In the genomic region with DNA sequence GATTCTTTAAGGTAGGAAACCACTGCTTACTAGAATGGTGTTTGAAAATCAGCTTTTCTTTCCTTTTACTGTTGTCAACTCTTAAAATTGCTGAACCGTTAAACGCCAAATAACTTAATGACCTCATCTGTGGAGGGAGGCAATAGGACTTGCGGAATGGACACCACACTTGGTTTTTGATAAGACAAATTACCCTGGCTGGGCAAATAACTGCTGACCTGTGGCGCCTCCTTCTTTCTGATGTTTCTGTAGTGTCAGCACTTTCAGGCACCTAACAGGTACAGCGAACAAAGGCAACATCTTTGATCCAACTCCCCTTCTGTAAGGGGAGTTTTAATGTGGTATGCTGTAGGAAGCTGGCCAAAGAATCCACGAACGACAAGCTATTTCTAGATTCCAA, we compare ENCODE assay signal across 33 cellular contexts.
"Had no signal": no experiment of that assay in that cellular context is flagged by ENCODE, and none has a peak within 500 bp of the region (broad histone marks: within the 10 kb centered on the region; RNA-seq: fewer than 3 reads in every experiment).

No MANE protein-coding gene starts in this region.

- H3K27me3 ChIP-seq: brain microvascular endothelial cell had no signal

- H3K4me3 ChIP-seq: PC-9 had no signal

- H3K27ac ChIP-seq: brain microvascular endothelial cell, PC-9, RWPE1, WERI-Rb-1 had no signal

- H3K4me2 ChIP-seq: PC-9 had no signal

- ATAC-seq: activated CD8-positive, alpha-beta memory T cell treated with anti-CD3 and anti-CD28 coated beads, Interleukin-2, amount 10 ng/mL, durations not matched to agents 7 days and 5 days had no signal

- DNase-seq: activated CD4-positive, alpha-beta memory T cell treated with anti-CD3 and anti-CD28 coated beads, Interleukin-2, amount 10 ng/mL, durations not matched to agents 7 days and 5 days; activated CD4-positive, alpha-beta T cell treated with anti-CD3 and anti-CD28 coated beads for 1 hour; activated CD4-positive, alpha-beta T cell treated with anti-CD3 and anti-CD28 coated beads for 48 hours; activated CD4-positive, CD25-positive, alpha-beta regulatory T cell; activated CD8-positive, alpha-beta memory T cell treated with anti-CD3 and anti-CD28 coated beads for 24 hours; activated CD8-positive, alpha-beta memory T cell treated with anti-CD3 and anti-CD28 coated beads, Interleukin-2, amount 10 ng/mL, durations not matched to agents 7 days and 5 days; activated CD8-positive, alpha-beta memory T cell treated with anti-CD3 and anti-CD28 coated beads, Interleukin-2, amount 50 U/mL, for 48 hours; activated effector memory CD4-positive, alpha-beta T cell treated with Interleukin-2 at 50 U/mL for 16 hours; activated naive CD4-positive, alpha-beta T cell; activated naive CD4-positive, alpha-beta T cell treated with anti-CD3 and anti-CD28 coated beads, Interleukin-2, amount 50 U/mL, for 16 hours; activated naive CD8-positive, alpha-beta T cell treated with anti-CD3 and anti-CD28 coated beads for 36 hours; activated T-cell treated with anti-CD3 and anti-CD28 coated beads, Interleukin-2, amount 50 U/mL, for 48 hours; amniotic stem cell; aorta; brain microvascular endothelial cell; central memory CD4-positive, alpha-beta T cell; MM.1S; MV-4-11; NCI-H1092; NCI-H1436 treated with DMSO at 0.1 percent for 48 hours; NCI-H1694 treated with DMSO at 0.1 percent for 48 hours; NCI-H2029; NCI-H345; NCI-H524 treated with DMSO at 0.1 percent for 48 hours; PC-9; Right ventricle myocardium superior; SW 1271; T-helper 1 cell; T-helper 2 cell; T-helper 9 cell; WERI-Rb-1 had no signal

- H3K36me3 ChIP-seq: brain microvascular endothelial cell, WERI-Rb-1 had no signal

- H2AFZ ChIP-seq: PC-9 had no signal

- FAIRE-seq: RCC 7860 had no signal
